ENCODE assay signal across 19 cellular contexts in the genomic region with DNA sequence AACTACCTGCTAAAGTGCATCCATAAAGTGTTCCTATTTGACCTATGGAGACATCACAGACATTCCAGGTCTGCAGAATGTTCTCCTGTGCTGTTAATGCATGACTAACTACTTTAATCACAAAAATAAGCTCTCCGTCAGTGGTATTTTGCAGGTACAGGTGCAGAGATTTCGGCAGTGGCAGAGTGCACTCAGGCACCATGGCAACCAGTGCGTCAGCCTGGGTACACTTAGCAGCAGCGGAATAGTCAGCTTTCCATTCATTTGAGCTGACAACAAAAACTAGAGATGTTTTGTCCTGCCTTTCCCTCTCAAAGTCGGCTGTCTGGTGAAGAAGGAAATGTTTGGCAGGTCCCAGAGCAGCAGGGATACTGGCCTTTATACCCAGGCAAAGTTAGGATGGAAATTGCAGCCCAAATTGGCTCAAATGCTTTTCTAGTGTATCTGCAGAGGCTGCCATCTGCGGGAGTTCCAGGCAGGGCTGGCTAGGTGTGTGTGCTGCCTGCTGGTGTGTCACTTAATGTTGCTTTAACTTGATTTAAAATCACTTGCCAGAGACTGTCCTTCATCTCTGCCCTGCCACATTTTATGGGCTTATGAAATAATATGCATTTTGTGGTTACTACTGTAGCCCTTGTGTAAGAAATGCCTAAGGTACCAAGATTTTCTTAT.
DNase-seq lines count a peak whose midpoint lies in the region; ATAC-seq, FAIRE-seq and TF ChIP-seq lines count a peak whose summit lies in the region.
"Had no signal": no experiment of that assay in that cellular context is flagged by ENCODE, and none has a peak within 500 bp of the region (broad histone marks: within the 10 kb centered on the region; RNA-seq: fewer than 3 reads in every experiment).

No MANE protein-coding gene starts in this region.

- 75% methylated on average over 6 of the region's 6 CpGs for WGBS in mammary epithelial cell (ENCODE audit: low coverage, missing lambda C conversion rate)

- H4K20me1 ChIP-seq in mammary epithelial cell (ENCODE audit: insufficient read depth, low read length), result no peaks in the 10 kb centered on the region

- H3K9me3 ChIP-seq in mammary epithelial cell (replicated peaks; ENCODE audit: insufficient read depth, low read length), result no peaks in the 10 kb centered on the region
- H3K9me3 ChIP-seq: MG63 had no signal

- no TSS peak for BruUV-seq in mammary epithelial cell (replicated peaks; lab: Mats Ljungman, UMichigan)

- H2AFZ ChIP-seq in mammary epithelial cell (ENCODE audit: low read depth, low read length), result no peak overlapping the region

- H3K9ac ChIP-seq in mammary epithelial cell (ENCODE audit: insufficient read depth, low read length), result no peak overlapping the region

- intact Hi-C loops in mammary epithelial cell (cut with micrococcal nuclease), result no loop called here

- H3K4me2 ChIP-seq in mammary epithelial cell (ENCODE audit: insufficient read depth, low read depth, low read length), result no peak overlapping the region

- no peak for TF ChIP-seq CTCF in mammary epithelial cell (conservative IDR thresholded peaks at IDR 0.05 in 1 of 2, IDR thresholded peaks at IDR 0.05 in 1 of 2; ENCODE audit: extremely low read depth in 1 of 2, insufficient read depth in 1 of 2, low read depth in 1 of 2, low read length in 2 of 2)

- H3K27me3 ChIP-seq in mammary epithelial cell (ENCODE audit: insufficient read depth, low read length), result no peaks in the 10 kb centered on the region
- H3K27me3 ChIP-seq: MG63, tibial artery had no signal

- no peaks in the 10 kb centered on the region for H3K4me1 ChIP-seq in mammary epithelial cell (ENCODE audit: insufficient read depth, low read length)

- peak; percentile 95 for FAIRE-seq in islet of Langerhans (lab: Jason Lieb, UNC)
- FAIRE-seq: keratinocyte, small intestine had no signal

- no peaks in the 10 kb centered on the region for H3K79me2 ChIP-seq in mammary epithelial cell (ENCODE audit: insufficient read depth, low read length)

- H3K36me3 ChIP-seq in mammary epithelial cell (ENCODE audit: insufficient read depth, low read length), result no peaks in the 10 kb centered on the region
- H3K36me3 ChIP-seq: MG63, tibial artery had no signal

- ATAC-seq in HG03342 (IDR thresholded peaks at IDR 0.05; ENCODE audit: unreplicated experiment), result no peak
- ATAC-seq: CD8-positive, alpha-beta T cell had no signal

- H3K4me3 ChIP-seq in mammary epithelial cell (replicated peaks in 1 of 3; ENCODE audit: insufficient read depth in 1 of 3, low read depth in 2 of 3, low read length in 3 of 3), result no peak overlapping the region
- H3K4me3 ChIP-seq: MG63, tibial artery had no signal

- dilution Hi-C loops in mammary epithelial cell (cut with HindIII; ENCODE audit: low sequenced_read_pairs), result no loop called here

- CTCF ChIA-PET in mammary epithelial cell (lab: Charles Lee; ENCODE audit: low non-redundant PET), result no interaction called here

- in situ Hi-C loops in mammary epithelial cell (cut with MboI; ENCODE audit: low sequenced_read_pairs in 2 of 2), result no loop called here

- DNase-seq in Ammon's horn (ENCODE audit: low spot score) (peak; percentile 66), NCI-H1436 (lab: John Stamatoyannopoulos, UW) (peak; percentile 81), NCI-H748 treated with DMSO at 0.1 percent for 48 hours (lab: John Stamatoyannopoulos, UW) (peak; percentile 70), islet precursor cell (no peak), mammary epithelial cell (no peak)
- no peak for DNase-seq in stimulated activated CD4-positive, alpha-beta T cell treated with anti-CD3 and anti-CD28 coated beads, Interleukin-2, amount 100 ng/mL, for 48 hours
- DNase-seq: activated effector memory CD4-positive, alpha-beta T cell treated with Interleukin-2 at 50 U/mL for 16 hours; aorta; CD8-positive, alpha-beta T cell; cortex of kidney; GDM1; MG63; NCI-H82; small intestine; tibial artery had no signal

- H3K27ac ChIP-seq in mammary epithelial cell (ENCODE audit: insufficient read depth, low read depth, low read length), result no peak overlapping the region
- H3K27ac ChIP-seq: epithelial cell of prostate, tibial artery had no signal

Comparison
In these comparisons a context has a peak if more than half of its experiments do, and no peak if none do; other contexts are left out.
1. DNase-seq: peak in Ammon's horn (single experiment), NCI-H1436 (single experiment) and NCI-H748 treated with DMSO at 0.1 percent for 48 hours (single experiment); none in stimulated activated CD4-positive, alpha-beta T cell treated with anti-CD3 and anti-CD28 coated beads, Interleukin-2, amount 100 ng/mL, for 48 hours (0 of 2), islet precursor cell (single experiment) and mammary epithelial cell (single experiment).